ENCODE assay signal across 22 cellular contexts in the genomic region with DNA sequence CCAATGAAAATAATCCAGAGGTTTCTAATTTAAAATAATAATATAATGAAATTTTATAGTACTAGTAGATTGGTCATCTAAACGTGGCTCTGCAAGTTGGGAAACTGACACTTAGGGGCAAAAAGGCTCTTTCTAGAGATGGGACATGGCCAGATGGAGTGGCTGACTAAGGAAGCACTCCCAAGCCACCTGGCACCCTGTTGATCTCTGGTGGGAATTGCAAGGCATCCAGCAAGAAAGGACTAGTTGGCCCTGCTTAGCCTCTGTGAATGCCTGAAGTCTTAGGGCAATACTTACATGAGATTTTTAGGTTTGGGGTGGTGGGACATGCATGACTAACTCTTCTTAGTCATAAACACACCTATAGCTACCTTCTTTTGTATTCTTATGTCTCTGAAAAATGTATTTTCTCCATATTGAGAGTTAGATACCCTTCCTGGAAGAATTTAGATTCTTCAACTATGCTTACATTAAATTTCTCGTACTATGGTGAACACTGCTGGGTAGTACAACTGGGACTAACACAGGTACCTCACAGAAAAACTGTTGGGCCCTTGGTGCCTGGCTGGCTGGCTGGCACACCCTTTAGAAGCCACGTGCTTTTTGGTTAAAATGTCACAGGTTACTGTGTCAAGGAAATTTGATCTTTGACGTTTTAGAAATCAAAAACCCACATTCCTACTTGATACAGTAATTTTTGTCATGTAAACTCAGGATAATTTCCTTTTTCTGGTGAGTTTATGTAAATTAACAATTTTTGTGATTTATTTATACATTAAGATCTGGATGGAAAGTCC. TPM values are rescaled to one million over a fixed set of nuclear protein-coding genes. Genes with fewer than 3 reads are reported as not detected.
DNase-seq lines count a peak whose midpoint lies in the region; ATAC-seq and TF ChIP-seq lines count a peak whose summit lies in the region.
"Had no signal": no experiment of that assay in that cellular context is flagged by ENCODE, and none has a peak within 500 bp of the region (broad histone marks: within the 10 kb centered on the region; RNA-seq: fewer than 3 reads in every experiment).

No MANE protein-coding gene starts in this region.

- H3K27me3 ChIP-seq in HCT116 (ENCODE audit: insufficient read depth, low read length) (no peaks in the 10 kb centered on the region), RWPE2 (ENCODE audit: insufficient read depth, poor library complexity, severe bottlenecking) (no peaks in the 10 kb centered on the region), smooth muscle cell (ENCODE audit: low read depth) (no peaks in the 10 kb centered on the region)
- H3K27me3 ChIP-seq: ascending aorta, neutrophil, upper lobe of left lung had no signal

- no peaks in the 10 kb centered on the region for H4K20me1 ChIP-seq in HCT116 (ENCODE audit: insufficient read depth)
- H4K20me1 ChIP-seq in smooth muscle cell (ENCODE audit: low read depth) = no peaks in the 10 kb centered on the region

- H3K9ac ChIP-seq in HCT116 (ENCODE audit: low read length) (no peak overlapping the region), smooth muscle cell (ENCODE audit: low read depth) (no peak overlapping the region)
- H3K9ac ChIP-seq: SK-N-SH had no signal

- H3K4me3 ChIP-seq in HCT116 (replicated peaks in 1 of 2; ENCODE audit: low read depth in 1 of 2, low read length in 2 of 2) = no peak overlapping the region
- H3K4me3 ChIP-seq in RWPE2 (ENCODE audit: severe bottlenecking) = no peak overlapping the region
- no peak overlapping the region for H3K4me3 ChIP-seq in smooth muscle cell
- H3K4me3 ChIP-seq: ascending aorta, left ventricle myocardium inferior, upper lobe of left lung had no signal

- H3K27me3 Mint-ChIP-seq in glutamatergic neuron (ENCODE audit: unreplicated experiment) = peaks cover 11% of the 10 kb centered on the region

- no peak for DNase-seq in HCT116 (ENCODE audit: low read depth, low spot score)
- no peak for DNase-seq in RWPE2 (ENCODE audit: low spot score)
- peak; percentile 26 for DNase-seq in glutamatergic neuron
- DNase-seq in smooth muscle cell (lab: John Stamatoyannopoulos, UW; ENCODE audit: unreplicated experiment) = no peak
- DNase-seq: activated CD4-positive, alpha-beta T cell treated with anti-CD3 and anti-CD28 coated beads for 4 hours; CD8-positive, alpha-beta memory T cell; effector CD4-positive, alpha-beta T cell; left ventricle myocardium inferior; NCI-H1436 treated with DMSO at 0.1 percent for 48 hours; NCI-H2227 treated with DMSO at 0.1 percent for 48 hours; SK-N-SH; small intestine; stimulated activated CD4-positive, alpha-beta T cell treated with anti-CD3 and anti-CD28 coated beads, Interleukin-4, amount 100 ng/mL, for 4 hours; stimulated activated naive CD8-positive, alpha-beta T cell treated with anti-CD3 and anti-CD28 coated beads, Interleukin-15, amount 100 ng/mL, for 72 hours; upper lobe of left lung had no signal

- CTCF ChIA-PET in HCT116 (lab: Charles Lee) = no interaction called here

- no peak for TF ChIP-seq POLR2A in HCT116 (IDR thresholded peaks at IDR 0.05; ENCODE audit: borderline replicate concordance, extremely low read depth, insufficient read depth, insufficient read length)

- no peaks in the 10 kb centered on the region for H3K36me3 ChIP-seq in HCT116 (ENCODE audit: control insufficient read depth in 1 of 2, insufficient read depth in 2 of 2, low read length in 2 of 2)
- H3K36me3 ChIP-seq in RWPE2 (ENCODE audit: low read depth) = no peaks in the 10 kb centered on the region
- H3K36me3 ChIP-seq in smooth muscle cell (ENCODE audit: low read depth) = no peaks in the 10 kb centered on the region
- H3K36me3 ChIP-seq: ascending aorta, left ventricle myocardium inferior, neutrophil, upper lobe of left lung had no signal

- no peak for TF ChIP-seq RAD21 in HCT116 (IDR thresholded peaks at IDR 0.05; ENCODE audit: low read depth)

- H3F3A ChIP-seq in smooth muscle cell (ENCODE audit: low read depth) = no peaks in the 10 kb centered on the region

- peaks cover 11% of the 10 kb centered on the region for H3K9me3 Mint-ChIP-seq in glutamatergic neuron (ENCODE audit: unreplicated experiment)
- H3K9me3 Mint-ChIP-seq: activated naive CD4-positive, alpha-beta T cell treated with anti-CD3 and anti-CD28 coated beads, Interleukin-2, amount 50 U/mL, for 24 hours; activated T-helper 1 cell treated with anti-CD3 and anti-CD28 coated beads, Interleukin-12 subunit alpha, Interleukin-12 subunit beta, Interleukin-2, Interleukin-4 antibody, amounts not matched to agents 30 ng/mL and 10 ng/mL and 1 ng/mL, durations not matched to agents 14 hours and 24 hours and 36 hours; stimulated activated naive CD8-positive, alpha-beta T cell treated with anti-CD3 and anti-CD28 coated beads, Interleukin-15, amount 100 ng/mL, for 72 hours had no signal

- H3K9me3 ChIP-seq in HCT116 (ENCODE audit: control insufficient read depth in 1 of 2, insufficient read depth in 1 of 2, low read depth in 1 of 2, low read length in 2 of 2) (no peaks in the 10 kb centered on the region), RWPE2 (ENCODE audit: severe bottlenecking) (no peaks in the 10 kb centered on the region), smooth muscle cell (replicated peaks; ENCODE audit: low read depth) (no peaks in the 10 kb centered on the region)
- H3K9me3 ChIP-seq: ascending aorta, left ventricle myocardium inferior, neutrophil, SK-N-SH, upper lobe of left lung had no signal

- BruUV-seq in HCT116 (replicated peaks; lab: Mats Ljungman, UMichigan) = no TSS peak

- H3K9me2 ChIP-seq in HCT116 (ENCODE audit: insufficient read depth) = no peaks in the 10 kb centered on the region
- H3K9me2 ChIP-seq: SK-N-SH had no signal

- no peak overlapping the region for H3K27ac ChIP-seq in HCT116 (ENCODE audit: low read depth, low read length)
- H3K27ac ChIP-seq in RWPE2 (ENCODE audit: poor library complexity, severe bottlenecking) = no peak overlapping the region
- H3K27ac ChIP-seq in smooth muscle cell (ENCODE audit: low read depth) = peak overlapping the region; percentile 13
- H3K27ac ChIP-seq: ascending aorta, left ventricle myocardium inferior, neutrophil, upper lobe of left lung had no signal

- H3K79me2 ChIP-seq in HCT116 (ENCODE audit: insufficient read depth, low read length) (no peaks in the 10 kb centered on the region), smooth muscle cell (ENCODE audit: low read depth) (no peaks in the 10 kb centered on the region)

- H3K4me3 Mint-ChIP-seq in glutamatergic neuron (ENCODE audit: unreplicated experiment) = no peak overlapping the region
- H3K4me3 Mint-ChIP-seq: activated naive CD4-positive, alpha-beta T cell treated with anti-CD3 and anti-CD28 coated beads, Interleukin-2, amount 50 U/mL, for 24 hours; activated T-helper 1 cell treated with anti-CD3 and anti-CD28 coated beads, Interleukin-12 subunit alpha, Interleukin-12 subunit beta, Interleukin-2, Interleukin-4 antibody, amounts not matched to agents 30 ng/mL and 10 ng/mL and 1 ng/mL, durations not matched to agents 14 hours and 24 hours and 36 hours; CD8-positive, alpha-beta memory T cell; stimulated activated naive CD8-positive, alpha-beta T cell treated with anti-CD3 and anti-CD28 coated beads, Interleukin-15, amount 100 ng/mL, for 72 hours had no signal

- ATAC-seq in HCT116 (peak; percentile 77), RWPE2 (ENCODE audit: low read depth) (peak; percentile 51; the same call in 1 of the 3 replicates), GM21619 (IDR thresholded peaks at IDR 0.05; ENCODE audit: unreplicated experiment) (no peak), HG03039 (IDR thresholded peaks at IDR 0.05; ENCODE audit: unreplicated experiment) (no peak), HG02759 (IDR thresholded peaks at IDR 0.05; ENCODE audit: unreplicated experiment) (no peak)
- ATAC-seq: stimulated activated naive CD8-positive, alpha-beta T cell treated with anti-CD3 and anti-CD28 coated beads, Interleukin-15, amount 100 ng/mL, for 72 hours had no signal

- 89% methylated on average over 4 of the region's 4 CpGs for WGBS in smooth muscle cell (ENCODE audit: low lambda C conversion rate)

- H3K36me3 Mint-ChIP-seq in glutamatergic neuron (ENCODE audit: unreplicated experiment) = no peaks in the 10 kb centered on the region
- H3K36me3 Mint-ChIP-seq: activated naive CD4-positive, alpha-beta T cell treated with anti-CD3 and anti-CD28 coated beads, Interleukin-2, amount 50 U/mL, for 24 hours; CD8-positive, alpha-beta memory T cell had no signal

- H3K27ac Mint-ChIP-seq in glutamatergic neuron (ENCODE audit: unreplicated experiment) = peak overlapping the region; percentile 62
- H3K27ac Mint-ChIP-seq: activated naive CD4-positive, alpha-beta T cell treated with anti-CD3 and anti-CD28 coated beads, Interleukin-2, amount 50 U/mL, for 24 hours; activated T-helper 1 cell treated with anti-CD3 and anti-CD28 coated beads, Interleukin-12 subunit alpha, Interleukin-12 subunit beta, Interleukin-2, Interleukin-4 antibody, amounts not matched to agents 30 ng/mL and 10 ng/mL and 1 ng/mL, durations not matched to agents 14 hours and 24 hours and 36 hours; CD8-positive, alpha-beta memory T cell had no signal

- POLR2A ChIA-PET in HCT116 (lab: Charles Lee) = no interaction called here

- intact Hi-C loops in HCT116 (cut with micrococcal nuclease) = no loop called here

- peaks cover 40% of the 10 kb centered on the region for H3K4me1 Mint-ChIP-seq in glutamatergic neuron (ENCODE audit: low read depth, unreplicated experiment)
- H3K4me1 Mint-ChIP-seq: activated naive CD4-positive, alpha-beta T cell treated with anti-CD3 and anti-CD28 coated beads, Interleukin-2, amount 50 U/mL, for 24 hours; CD8-positive, alpha-beta memory T cell; stimulated activated naive CD8-positive, alpha-beta T cell treated with anti-CD3 and anti-CD28 coated beads, Interleukin-15, amount 100 ng/mL, for 72 hours had no signal

- no peak for TF ChIP-seq CTCF in HCT116 (IDR thresholded peaks at IDR 0.05 in 2 of 3, conservative IDR thresholded peaks at IDR 0.05 in 1 of 3; ENCODE audit: borderline replicate concordance in 1 of 3, insufficient read depth in 1 of 3, low read depth in 2 of 3, low read length in 2 of 3)
- no peak for TF ChIP-seq CTCF in RWPE2 (IDR thresholded peaks at IDR 0.05; ENCODE audit: poor library complexity, severe bottlenecking)
- TF ChIP-seq CTCF in glutamatergic neuron (IDR thresholded peaks at IDR 0.05; ENCODE audit: partially characterized antibody, unreplicated experiment) = no peak
- no peak for TF ChIP-seq CTCF in smooth muscle cell (IDR thresholded peaks at IDR 0.05; ENCODE audit: borderline replicate concordance, insufficient read depth, poor library complexity, severe bottlenecking)

- H3K4me1 ChIP-seq in HCT116 (ENCODE audit: control insufficient read depth in 1 of 2, insufficient read depth in 2 of 2, low read length in 2 of 2) (peaks cover 4 to 19% of the 10 kb centered on the region in 2 experiments; a peak in 3 of 4 replicates), RWPE2 (ENCODE audit: insufficient read depth, poor library complexity, severe bottlenecking) (no peaks in the 10 kb centered on the region), smooth muscle cell (ENCODE audit: low read depth) (no peaks in the 10 kb centered on the region)
- H3K4me1 ChIP-seq: ascending aorta, upper lobe of left lung had no signal

- H2AFZ ChIP-seq in HCT116 (ENCODE audit: low read depth, low read length, poor library complexity, severe bottlenecking) (no peak overlapping the region), smooth muscle cell (ENCODE audit: low read depth) (no peak overlapping the region)

- RAD21 ChIA-PET in HCT116 (lab: Charles Lee; ENCODE audit: low non-redundant PET in 1 of 2, low total read pairs in 2 of 2, uncharacterized antibody in 2 of 2, unreplicated experiment in 2 of 2) = no interaction called here

- H3K4me2 ChIP-seq in HCT116 (ENCODE audit: low read length) (no peak overlapping the region), smooth muscle cell (no peak overlapping the region)
- H3K4me2 ChIP-seq: SK-N-SH had no signal

RNA-seq across cellular contexts. Expression of gene SH3BGRL2, which starts 25.0 kb away (rescaled TPM):
- total RNA-seq in HCT116 (2021; ENCODE audit: unreplicated experiment) = 5.2 TPM
- 1.4 and 1.5 TPM in 2 replicates for polyA plus RNA-seq in HCT116 (2012)
- 47.2 TPM for total RNA-seq in glutamatergic neuron (ENCODE audit: unreplicated experiment)
- total RNA-seq in smooth muscle cell = 15.1 and 16.6 TPM in 2 replicates
- 4.5 and 4.6 TPM in 2 replicates for polyA plus RNA-seq in smooth muscle cell

Comparison
In these comparisons a context has a peak if more than half of its experiments do, and no peak if none do; other contexts are left out.
1. ATAC-seq: peak in HCT116 (single experiment) and RWPE2 (single experiment); none in GM21619 (single experiment), HG03039 (single experiment) and HG02759 (single experiment).